2 cellular contexts compared by ENCODE assay signal in genomic region chr16:55279598-55279997, GRCh38.
TF ChIP-seq lines count a peak whose summit lies in the region.

No MANE protein-coding gene starts in this region.

TF ChIP-seq in IMR-90, 13 proteins besides CTCF, POLR2A, EP300 and RAD21:
- TF ChIP-seq MAZ (IDR thresholded peaks at IDR 0.05; ENCODE audit: borderline replicate concordance, low read depth, low read length) = no peak
- TF ChIP-seq CEBPB (IDR thresholded peaks at IDR 0.05; ENCODE audit: low read depth, low read length) = peak; percentile 73
- TF ChIP-seq MAFK (IDR thresholded peaks at IDR 0.05; ENCODE audit: low read depth, low read length) = no peak

TF ChIP-seq in H1, 55 proteins besides CTCF, POLR2A, EP300 and RAD21:
- TF ChIP-seq CEBPB (IDR thresholded peaks at IDR 0.05; ENCODE audit: low read depth, low read length) (peak; percentile 78), ATF3 (IDR thresholded peaks at IDR 0.05; ENCODE audit: insufficient read depth, low read depth, low read length) (no peak)
